ENCODE assay signal across 8 cellular contexts in the genomic region with DNA sequence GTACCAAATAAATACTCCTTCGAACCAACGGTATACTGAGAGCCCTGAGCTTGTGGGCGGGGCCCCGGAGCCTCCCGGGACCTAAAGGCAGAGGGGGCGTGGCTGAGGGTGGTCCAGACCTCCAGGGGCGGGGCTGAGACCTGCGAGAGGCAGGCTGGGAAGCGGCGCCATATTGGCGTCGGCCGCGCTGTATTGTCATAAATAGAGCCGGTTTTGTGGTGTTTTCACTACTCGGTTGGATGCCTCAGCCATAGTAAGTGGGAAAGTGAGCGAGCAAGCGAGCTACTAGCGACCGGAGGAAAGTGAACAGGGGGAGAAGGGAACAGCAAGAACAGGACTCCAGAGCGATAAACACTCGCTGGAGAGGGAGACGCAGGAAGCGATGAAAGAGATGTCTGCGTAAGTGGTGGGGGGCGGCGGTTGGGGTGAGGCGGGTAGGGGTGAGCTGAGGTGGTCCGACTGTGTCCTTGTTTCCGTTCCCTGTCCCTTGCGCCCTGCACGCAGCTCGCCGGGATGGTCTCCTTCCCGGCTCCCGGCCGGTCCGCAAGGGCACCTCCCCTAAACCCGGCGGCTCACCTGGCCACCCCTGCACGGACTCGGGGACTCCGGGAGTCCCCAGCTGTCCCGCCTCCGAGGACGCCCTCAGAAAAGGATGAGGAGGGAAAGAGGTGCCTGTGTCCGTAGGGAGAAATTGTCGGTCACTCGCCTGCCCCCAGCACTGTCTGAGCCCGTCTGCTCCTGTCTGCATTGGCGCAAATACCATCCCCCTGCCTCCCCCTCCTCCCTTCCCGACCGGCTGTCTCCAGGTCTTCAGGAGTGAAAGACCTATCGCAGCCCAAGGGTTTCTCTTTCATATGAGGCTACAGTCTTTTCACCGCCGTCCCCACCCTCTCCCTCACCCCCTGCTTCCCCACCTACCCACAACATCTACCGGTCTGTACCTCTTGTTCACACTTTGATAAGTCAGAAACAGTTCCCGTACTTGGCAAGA. TPM values are rescaled to one million over a fixed set of nuclear protein-coding genes. Genes with fewer than 3 reads are reported as not detected.
DNase-seq lines count a peak whose midpoint lies in the region; ATAC-seq, FAIRE-seq and TF ChIP-seq lines count a peak whose summit lies in the region.

Gene PAPOLG (plus strand): TSS at position 172 of the 991 bp plus-strand sequence. CDS start 211 bp downstream, at position 383.

- no peaks in the 10 kb centered on the region for H3K9me3 ChIP-seq in keratinocyte (ENCODE audit: control insufficient read depth, low read depth, low read length)

- peak within 1 kb of the TSS; percentile 93 for H3K4me2 ChIP-seq in keratinocyte (ENCODE audit: control insufficient read depth, extremely low read depth, insufficient read depth, low read depth, low read length)

- no peaks in the 10 kb centered on the region for H3K27me3 ChIP-seq in keratinocyte (ENCODE audit: control insufficient read depth, extremely low read depth, insufficient read depth, low read length)

- no peak for TF ChIP-seq CTCF in AG09309 (IDR thresholded peaks at IDR 0.05; ENCODE audit: control insufficient read depth, insufficient read depth, low read depth, low read length, missing control alignments)
- TF ChIP-seq CTCF in keratinocyte (optimal IDR thresholded peaks at IDR 0.05 in 1 of 3, IDR thresholded peaks at IDR 0.05 in 1 of 3, conservative IDR thresholded peaks at IDR 0.05 in 1 of 3; ENCODE audit: extremely low read depth in 1 of 3, insufficient read depth in 2 of 3, low read length in 3 of 3): no peak

- H3K4me3 ChIP-seq in AG09309 (ENCODE audit: control insufficient read depth, low read depth, low read length): peak within 1 kb of the TSS; percentile 92
- peak within 1 kb of the TSS; percentile 86 to 97 (median 96) for H3K4me3 ChIP-seq in keratinocyte (ENCODE audit: control insufficient read depth in 2 of 3, extremely low read depth in 1 of 3, insufficient read depth in 2 of 3, low read depth in 1 of 3, low read length in 3 of 3)

- ATAC-seq in GM19025 (IDR thresholded peaks at IDR 0.05; ENCODE audit: low read depth, unreplicated experiment) (peak; percentile 99), HG03342 (IDR thresholded peaks at IDR 0.05; ENCODE audit: unreplicated experiment) (peak; percentile 98)

- H3K9ac ChIP-seq in keratinocyte (ENCODE audit: control insufficient read depth, extremely low read depth, insufficient read depth, low read length): peak within 1 kb of the TSS; percentile 93

- peak; percentile 54 for DNase-seq in AG09309 (ENCODE audit: low read depth)
- DNase-seq in NCI-H446 (lab: John Stamatoyannopoulos, UW): peak; percentile 86 to 96
- peak; percentile 88 for DNase-seq in activated CD4-positive, CD25-positive, alpha-beta regulatory T cell treated with anti-CD3 and anti-CD28 coated beads, Interleukin-2, amount 50 U/mL, for 16 hours (ENCODE audit: low read depth, low spot score)
- peak; percentile 96 for DNase-seq in cerebellar cortex (ENCODE audit: low spot score)
- DNase-seq in keratinocyte (ENCODE audit: low read depth, low spot score): peak; percentile 25
- peak; percentile 90 to 97 for DNase-seq in stimulated activated CD4-positive, alpha-beta T cell treated with anti-CD3 and anti-CD28 coated beads, Interleukin-15, amount 100 ng/mL, for 1 hour (ENCODE audit: low read depth in 1 of 2, low spot score in 1 of 2)

- no peak for FAIRE-seq in keratinocyte (lab: Jason Lieb, UNC)

- no peaks in the 10 kb centered on the region for H3K9me1 ChIP-seq in keratinocyte (ENCODE audit: control insufficient read depth, extremely low read depth, insufficient read depth, low read length)

- H2AFZ ChIP-seq in keratinocyte (ENCODE audit: control insufficient read depth, low read length): peak within 1 kb of the TSS; percentile 100

- dilution Hi-C loops in keratinocyte (cut with MboI; ENCODE audit: extremely low pct_ligation_motif_present, low sequenced_read_pairs): no loop called here

- H4K20me1 ChIP-seq in keratinocyte (ENCODE audit: control insufficient read depth, extremely low read depth, insufficient read depth, low read length): no peaks in the 10 kb centered on the region

- peak within 1 kb of the TSS; percentile 92 for H3K27ac ChIP-seq in keratinocyte (ENCODE audit: control insufficient read depth, insufficient read depth, low read length)

- H3K4me1 ChIP-seq in keratinocyte (ENCODE audit: control insufficient read depth, extremely low read depth, insufficient read depth, low read length): peaks cover 6% of the 10 kb centered on the region

- peaks cover 37% of the 10 kb centered on the region for H3K79me2 ChIP-seq in keratinocyte (ENCODE audit: control insufficient read depth, insufficient read depth, low read length)

- peaks cover 3 to 5% of the 10 kb centered on the region in 2 experiments for H3K36me3 ChIP-seq in keratinocyte (ENCODE audit: control insufficient read depth in 2 of 2, extremely low read depth in 1 of 2, insufficient read depth in 2 of 2, low read length in 2 of 2)

RNA-seq across cellular contexts. Expression of gene PAPOLG, which starts in this region (rescaled TPM):
- 8.4 to 14.1 TPM (median 9.8 TPM) in 3 replicates for polyA plus RNA-seq in keratinocyte
- polyA plus RNA-seq in keratinocyte (2011; ENCODE audit: low read depth): 10.8 TPM
- 3.5 and 9.1 TPM in 2 replicates for polyA plus RNA-seq in keratinocyte (2011; cell fraction: cytosol; rRNA removed)
- polyA plus RNA-seq in keratinocyte (2011; cell fraction: nucleus; rRNA removed): 11.9 and 14.7 TPM in 2 replicates
- 6.0 and 6.8 TPM in 2 replicates for polyA plus RNA-seq in keratinocyte (2012; ENCODE audit: low replicate concordance)
- 5.1 to 20.8 TPM (median 20.2 TPM) in 3 replicates for polyA minus RNA-seq in keratinocyte
- polyA minus RNA-seq in keratinocyte (2011; cell fraction: cytosol; rRNA and poly(A)+ RNA removed): 8.1 TPM
- polyA minus RNA-seq in keratinocyte (2011; cell fraction: nucleus; rRNA and poly(A)+ RNA removed): 20.5 and 22.2 TPM in 2 replicates

Comparison
In these comparisons a context has a peak if more than half of its experiments do, and no peak if none do; other contexts are left out.
1. Peak in every context shown above with its lines: DNase-seq, ATAC-seq, H3K4me3 ChIP-seq and H3K27ac ChIP-seq.
2. DNase-seq: peak in every context shown above with its lines; median percentile 96 in cerebellar cortex; 94 in stimulated activated CD4-positive, alpha-beta T cell treated with anti-CD3 and anti-CD28 coated beads, Interleukin-15, amount 100 ng/mL, for 1 hour; 91 in NCI-H446; 88 in activated CD4-positive, CD25-positive, alpha-beta regulatory T cell treated with anti-CD3 and anti-CD28 coated beads, Interleukin-2, amount 50 U/mL, for 16 hours; 54 in AG09309; 25 in keratinocyte.